In genomic region chr5:68504306-68504705, GRCh38 we compare ENCODE assay signal across 18 cellular contexts.
A peak's percentile ranks its signal among the peaks of the same experiment; 100 is the strongest.
DNase-seq lines count a peak whose midpoint lies in the region; ATAC-seq and TF ChIP-seq lines count a peak whose summit lies in the region.
"Had no signal": no experiment of that assay in that cellular context is flagged by ENCODE, and none has a peak within 500 bp of the region (broad histone marks: within the 10 kb centered on the region; RNA-seq: fewer than 3 reads in every experiment).

No MANE protein-coding gene starts in this region.

- H3K4me1 Mint-ChIP-seq in nephron progenitor cell (peaks cover 22% of the 10 kb centered on the region), T-helper 17 cell (no peaks in the 10 kb centered on the region)
- H3K4me1 Mint-ChIP-seq: B cell, H9 had no signal

- dilution Hi-C loops in IMR-90 (cut with HindIII; ENCODE audit: low sequenced_read_pairs, unreplicated experiment), result no loop called here

- H3K79me1 ChIP-seq in IMR-90 (ENCODE audit: low read depth in 1 of 2, low read length in 2 of 2) (no peaks in the 10 kb centered on the region), trophoblast cell (ENCODE audit: low read length) (peaks cover 32% of the 10 kb centered on the region)

- H3K18ac ChIP-seq in IMR-90 (ENCODE audit: low read depth, low read length), result no peak overlapping the region; the same call in 1 of the 2 replicates
- H3K18ac ChIP-seq in trophoblast cell (ENCODE audit: low read length), result no peak overlapping the region

- H3K9me3 ChIP-seq in IMR-90 (ENCODE audit: control insufficient read depth, insufficient read depth, low read length) (no peaks in the 10 kb centered on the region), trophoblast cell (ENCODE audit: insufficient read depth, low read depth, low read length) (no peaks in the 10 kb centered on the region), SJCRH30 (replicated peaks) (no peaks in the 10 kb centered on the region), upper lobe of left lung (no peaks in the 10 kb centered on the region), T-helper 17 cell (ENCODE audit: control insufficient read depth, low read length, poor library complexity, severe bottlenecking) (no peaks in the 10 kb centered on the region)

- TF ChIP-seq CTCF in IMR-90 (conservative IDR thresholded peaks at IDR 0.05; ENCODE audit: low read depth, low read length), result no peak
- TF ChIP-seq CTCF in nephron progenitor cell (IDR thresholded peaks at IDR 0.05), result no peak
- no peak for TF ChIP-seq CTCF in upper lobe of left lung (IDR thresholded peaks at IDR 0.05)

- H3K4me3 Mint-ChIP-seq in nephron progenitor cell (no peak overlapping the region), T-helper 17 cell (no peak overlapping the region)
- H3K4me3 Mint-ChIP-seq: B cell; CD4-positive, alpha-beta T cell; H9 had no signal

- TF ChIP-seq EP300 in upper lobe of left lung (IDR thresholded peaks at IDR 0.05), result no peak

- H2BK120ac ChIP-seq in IMR-90 (ENCODE audit: low read depth, low read length) (no peak overlapping the region), trophoblast cell (ENCODE audit: insufficient read depth, low read length, poor library complexity) (no peak overlapping the region)

- no peak overlapping the region for H3K56ac ChIP-seq in IMR-90 (ENCODE audit: extremely low read depth, insufficient read depth, low read length)

- H2BK12ac ChIP-seq in trophoblast cell (ENCODE audit: low read length), result no peak overlapping the region

- H3K27ac ChIP-seq in IMR-90 (ENCODE audit: insufficient read depth, low read length) (no peak overlapping the region), trophoblast cell (ENCODE audit: low read depth, low read length) (peak overlapping the region; percentile 98), SJCRH30 (no peak overlapping the region), upper lobe of left lung (no peak overlapping the region)
- H3K27ac ChIP-seq: HL-60 had no signal

- H2BK15ac ChIP-seq in IMR-90 (ENCODE audit: low read depth, low read length), result no peak overlapping the region

- no peak for TF ChIP-seq RAD21 in IMR-90 (IDR thresholded peaks at IDR 0.05; ENCODE audit: low read length)

- no peak overlapping the region for H4K5ac ChIP-seq in IMR-90 (ENCODE audit: low read depth, low read length)

- H2AFZ ChIP-seq in IMR-90 (replicated peaks; ENCODE audit: low read length, poor library complexity) (no peak overlapping the region), trophoblast cell (ENCODE audit: insufficient read depth, low read length, poor library complexity) (no peak overlapping the region)

- H4K8ac ChIP-seq in IMR-90 (ENCODE audit: low read depth in 2 of 2, low read length in 2 of 2) (no peak overlapping the region), trophoblast cell (ENCODE audit: low read depth, low read length) (no peak overlapping the region)

- no peak overlapping the region for H2BK5ac ChIP-seq in IMR-90 (ENCODE audit: low read depth, low read length, poor library complexity, severe bottlenecking)
- H2BK5ac ChIP-seq in trophoblast cell (ENCODE audit: low read depth, low read length, poor library complexity), result peak overlapping the region; percentile 73

- H3K9me1 ChIP-seq in IMR-90 (ENCODE audit: insufficient read depth, low read length), result no peaks in the 10 kb centered on the region

- H2AK9ac ChIP-seq in IMR-90 (replicated peaks; ENCODE audit: low read depth, low read length, poor library complexity), result no peak overlapping the region

- H3K9me3 Mint-ChIP-seq in nephron progenitor cell, result peaks cover 14% of the 10 kb centered on the region

- intact Hi-C loops in IMR-90 (cut with micrococcal nuclease), result no loop called here

- H3K27me3 ChIP-seq in IMR-90 (ENCODE audit: control insufficient read depth, insufficient read depth, low read length) (no peaks in the 10 kb centered on the region), trophoblast cell (ENCODE audit: insufficient read depth, low read length) (no peaks in the 10 kb centered on the region), SJCRH30 (no peaks in the 10 kb centered on the region), upper lobe of left lung (no peaks in the 10 kb centered on the region)

- H3K4me3 ChIP-seq in IMR-90 (ENCODE audit: insufficient read depth, low read depth, low read length) (no peak overlapping the region), trophoblast cell (ENCODE audit: low read depth, low read length) (no peak overlapping the region), SJCRH30 (no peak overlapping the region), upper lobe of left lung (no peak overlapping the region)

- POLR2A ChIA-PET in IMR-90 (lab: Charles Lee; ENCODE audit: unreplicated experiment), result no interaction called here

- H3K27ac Mint-ChIP-seq in nephron progenitor cell (no peak overlapping the region), T-helper 17 cell (no peak overlapping the region)
- H3K27ac Mint-ChIP-seq: B cell; CD4-positive, alpha-beta T cell; H9 had no signal

- H4K12ac ChIP-seq in trophoblast cell (ENCODE audit: low read depth, low read length), result no peak overlapping the region

- H3K4me1 ChIP-seq in IMR-90 (ENCODE audit: control insufficient read depth, insufficient read depth, low read length) (peaks cover 6% of the 10 kb centered on the region; the same call in 1 of the 2 replicates), trophoblast cell (ENCODE audit: control insufficient read depth in 1 of 2, insufficient read depth in 2 of 2, low read length in 2 of 2) (peaks cover 2 to 8% of the 10 kb centered on the region in 2 experiments), SJCRH30 (peaks cover 9% of the 10 kb centered on the region; the same call in 1 of the 2 replicates), upper lobe of left lung (peaks cover 0 to 6% (median 0%) of the 10 kb centered on the region in 4 donors)

- in situ Hi-C loops in IMR-90 (cut with MboI; ENCODE audit: low sequenced_read_pairs), result no loop called here

- H3K36me3 Mint-ChIP-seq in nephron progenitor cell (ENCODE audit: low read depth) (peaks cover 5% of the 10 kb centered on the region), T-helper 17 cell (ENCODE audit: low read depth) (peaks cover 2% of the 10 kb centered on the region)

- H3K9ac ChIP-seq in IMR-90 (ENCODE audit: low read depth, low read length) (no peak overlapping the region), trophoblast cell (ENCODE audit: low read length) (no peak overlapping the region)

- H3K36me3 ChIP-seq in IMR-90 (ENCODE audit: control insufficient read depth, insufficient read depth, low read length) (no peaks in the 10 kb centered on the region), trophoblast cell (ENCODE audit: control insufficient read depth in 1 of 2, insufficient read depth in 2 of 2, low read length in 2 of 2) (no peaks in the 10 kb centered on the region), SJCRH30 (no peaks in the 10 kb centered on the region), upper lobe of left lung (no peaks in the 10 kb centered on the region)

- H3K14ac ChIP-seq in IMR-90 (replicated peaks; ENCODE audit: low read depth, low read length), result no peak overlapping the region
- H3K14ac ChIP-seq in trophoblast cell (ENCODE audit: low read length), result peak overlapping the region; percentile 51

- CTCF ChIA-PET in IMR-90 (lab: Yijun Ruan, JAX), result interaction anchor here (1.2 kb wide), 1 partner anchor 18 kb away, joined by 3 read pairs; no protein-coding TSS in a partner anchor

- H3K27me3 Mint-ChIP-seq in nephron progenitor cell (ENCODE audit: low read depth, poor library complexity) (no peaks in the 10 kb centered on the region), T-helper 17 cell (peaks cover 9% of the 10 kb centered on the region)
- H3K27me3 Mint-ChIP-seq: B cell; CD4-positive, alpha-beta T cell had no signal

- H2BK20ac ChIP-seq in IMR-90 (ENCODE audit: low read depth, low read length), result no peak overlapping the region

- DNase-seq in EH (ENCODE audit: low read depth) (peak; percentile 72), IMR-90 (no peak), dedifferentiated amniotic fluid mesenchymal stem cell (ENCODE audit: extremely low spot score) (peak; percentile 33), trophoblast cell (no peak), nephron progenitor cell (no peak), SJCRH30 (no peak), upper lobe of left lung (no peak), T-helper 17 cell (no peak)
- DNase-seq: 8988T; C1 segment of cervical spinal cord; Calu3; CD4-positive, alpha-beta T cell; DMS 273 treated with DMSO at 0.1 percent for 48 hours; GDM1; GOT3; H9 had no signal

- no peaks in the 10 kb centered on the region for H4K20me1 ChIP-seq in IMR-90 (ENCODE audit: insufficient read depth, low read length)

- H3K23ac ChIP-seq in IMR-90 (ENCODE audit: low read depth, low read length) (no peak overlapping the region), trophoblast cell (ENCODE audit: low read length) (no peak overlapping the region)

- BruUV-seq in IMR-90 (replicated peaks; lab: Mats Ljungman, UMichigan), result no TSS peak

- H3K4me2 ChIP-seq in IMR-90 (ENCODE audit: low read depth, low read length) (no peak overlapping the region), trophoblast cell (ENCODE audit: low read length) (no peak overlapping the region)

- no peak for TF ChIP-seq POLR2A in IMR-90 (IDR thresholded peaks at IDR 0.05; ENCODE audit: low read depth, low read length)
- no peak for TF ChIP-seq POLR2A in upper lobe of left lung (IDR thresholded peaks at IDR 0.05)

- H3K4ac ChIP-seq in IMR-90 (ENCODE audit: low read depth, low read length) (no peak overlapping the region), trophoblast cell (ENCODE audit: low read depth, low read length) (no peak overlapping the region)

- H2AK5ac ChIP-seq in IMR-90 (ENCODE audit: low read depth, low read length), result no peak overlapping the region
- H2AK5ac ChIP-seq in trophoblast cell (ENCODE audit: low read length), result no peak overlapping the region

- ATAC-seq in IMR-90 (ENCODE audit: low read depth) (peak; percentile 22; the same call in 1 of the 2 replicates), upper lobe of left lung (ENCODE audit: low FRiP score in 2 of 2) (no peak), T-helper 17 cell (no peak)

- no peak overlapping the region for H4K91ac ChIP-seq in IMR-90 (ENCODE audit: insufficient read depth, low read depth, low read length)
- H4K91ac ChIP-seq in trophoblast cell (ENCODE audit: low read depth, low read length), result peak overlapping the region; percentile 77

- H3K79me2 ChIP-seq in trophoblast cell (ENCODE audit: control insufficient read depth, insufficient read depth, low read length, poor library complexity), result peaks cover 1% of the 10 kb centered on the region

TF ChIP-seq in IMR-90, 13 proteins besides CTCF, POLR2A, EP300 and RAD21 (continues in another document):
- TF ChIP-seq FOS (IDR thresholded peaks at IDR 0.05; ENCODE audit: low read depth, low read length) (no peak), CHD1 (IDR thresholded peaks at IDR 0.05; ENCODE audit: low read depth, low read length) (no peak), RCOR1 (IDR thresholded peaks at IDR 0.05; ENCODE audit: insufficient replicate concordance, low read length) (no peak), RFX5 (IDR thresholded peaks at IDR 0.05; ENCODE audit: low read depth, low read length) (no peak), MAFK (IDR thresholded peaks at IDR 0.05; ENCODE audit: low read depth, low read length) (no peak), SMC3 (IDR thresholded peaks at IDR 0.05; ENCODE audit: low read depth, low read length) (no peak), BHLHE40 (IDR thresholded peaks at IDR 0.05; ENCODE audit: low read depth, low read length) (no peak), CEBPB (IDR thresholded peaks at IDR 0.05; ENCODE audit: low read depth, low read length) (no peak)

Comparison
In these comparisons a context has a peak if more than half of its experiments do, and no peak if none do; other contexts are left out.
1. DNase-seq: peak in EH (single experiment) and dedifferentiated amniotic fluid mesenchymal stem cell (single experiment); none in IMR-90 (single experiment), trophoblast cell (0 of 2), nephron progenitor cell (single experiment), SJCRH30 (0 of 2), upper lobe of left lung (0 of 2) and T-helper 17 cell (0 of 3).